In the genomic region with DNA sequence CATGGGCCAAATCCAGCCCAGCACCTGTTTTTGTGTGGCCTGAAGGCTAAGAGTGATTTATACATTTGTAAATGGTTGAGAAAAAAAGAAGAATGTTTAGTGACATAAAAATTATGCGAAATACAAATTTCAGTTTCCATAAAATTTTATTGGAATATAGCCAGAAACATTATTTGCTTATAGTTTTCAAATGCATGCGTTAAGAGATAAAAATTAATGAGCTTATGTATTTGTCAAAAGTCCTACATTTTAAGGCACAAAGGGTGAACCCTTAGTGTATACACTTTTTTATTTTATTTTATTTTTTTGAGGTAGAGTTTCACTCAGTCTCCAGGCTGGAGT, we compare ENCODE assay signal across 8 cellular contexts. TPM values are rescaled to one million over a fixed set of nuclear protein-coding genes. Genes with fewer than 3 reads are reported as not detected.
DNase-seq lines count a peak whose midpoint lies in the region; ATAC-seq, FAIRE-seq and TF ChIP-seq lines count a peak whose summit lies in the region.

No MANE protein-coding gene starts in this region.

- peaks cover 24% of the 10 kb centered on the region for H3K36me3 Mint-ChIP-seq in activated CD4-positive, alpha-beta memory T cell treated with anti-CD3 and anti-CD28 coated beads for 36 hours
- H3K36me3 Mint-ChIP-seq in glutamatergic neuron (ENCODE audit: unreplicated experiment) = no peaks in the 10 kb centered on the region

- intact Hi-C loops in activated CD4-positive, alpha-beta memory T cell treated with anti-CD3 and anti-CD28 coated beads for 36 hours (cut with micrococcal nuclease) = no loop called here
- intact Hi-C loops in head of caudate nucleus (cut with DNase I) = loop anchor here (5.0 kb wide), 1 partner anchor 170 kb away; no protein-coding TSS in a partner anchor

- H3K36me3 ChIP-seq in HEK293 (ENCODE audit: control insufficient read depth in 2 of 2, insufficient read depth in 1 of 2, low read length in 2 of 2) = peaks cover 10 to 19% of the 10 kb centered on the region in 2 experiments; a peak in 2 of 3 replicates
- H3K36me3 ChIP-seq in small intestine (ENCODE audit: control insufficient read depth in 2 of 2, insufficient read depth in 2 of 2, low read length in 2 of 2) = peaks cover 0 to 4% of the 10 kb centered on the region in 2 donors

- H3K4me3 Mint-ChIP-seq in activated CD4-positive, alpha-beta memory T cell treated with anti-CD3 and anti-CD28 coated beads for 36 hours = peak overlapping the region; percentile 90
- H3K4me3 Mint-ChIP-seq in glutamatergic neuron (ENCODE audit: unreplicated experiment) = peak overlapping the region; percentile 99

- H3K27ac ChIP-seq in HEK293 (ENCODE audit: extremely low read depth, low read depth, low read length) (peak overlapping the region; percentile 88), small intestine (ENCODE audit: low read depth in 1 of 2, low read length in 1 of 2) (peak overlapping the region; percentile 64 to 89)

- CTCF ChIA-PET in HEK293 (lab: Yijun Ruan, JAX) = interaction anchor here (0.8 to 3.8 kb wide), 7 partner anchors 9 to 181 kb away, joined by 3 to 20 read pairs (median 4); no protein-coding TSS in a partner anchor
- CTCF ChIA-PET in activated CD4-positive, alpha-beta memory T cell treated with anti-CD3 and anti-CD28 coated beads for 36 hours (lab: Charles Lee) = interaction anchor here (0.7 to 2.1 kb wide), 5 partner anchors 8 to 188 kb away, joined by 3 to 7 read pairs (median 5); no protein-coding TSS in a partner anchor

- H3K4me1 ChIP-seq in HEK293 (ENCODE audit: control insufficient read depth, insufficient read depth, low read length) = peaks cover 12% of the 10 kb centered on the region
- peaks cover 0 to 12% of the 10 kb centered on the region in 2 donors for H3K4me1 ChIP-seq in small intestine (ENCODE audit: control insufficient read depth in 2 of 2, insufficient read depth in 1 of 2, low read depth in 1 of 2, low read length in 1 of 2)

- no peak for DNase-seq in activated CD4-positive, alpha-beta memory T cell treated with anti-CD3 and anti-CD28 coated beads for 36 hours
- DNase-seq in glutamatergic neuron (no peak), small intestine (no peak), head of caudate nucleus (no peak)
- no peak for DNase-seq in stimulated activated CD4-positive, alpha-beta T cell treated with anti-CD3 and anti-CD28 coated beads, Interleukin-1b, Interleukin-23, amount 100 ng/mL, for 48 hours

- POLR2A ChIA-PET in HEK293 (lab: Yijun Ruan, JAX) = interaction anchor here (0.6 to 1.7 kb wide), 2 partner anchors 166 to 171 kb away, joined by 5 to 13 read pairs; no protein-coding TSS in a partner anchor
- POLR2A ChIA-PET in activated CD4-positive, alpha-beta memory T cell treated with anti-CD3 and anti-CD28 coated beads for 36 hours (lab: Charles Lee) = interaction anchor here (1.2 to 1.5 kb wide), 2 partner anchors 12 to 33 kb away, joined by 3 to 5 read pairs; no protein-coding TSS in a partner anchor

- H3K4me3 ChIP-seq in HEK293 (ENCODE audit: low read depth, low read length) = peak overlapping the region; percentile 83; the same call in 1 of the 2 replicates
- peak overlapping the region in 1 of 2 donors; percentile 39 for H3K4me3 ChIP-seq in small intestine (ENCODE audit: low read depth in 1 of 2, low read length in 2 of 2)

- 25 to 48% (median 46%) methylated on average over 2 of the region's 2 CpGs for WGBS in small intestine, 3 donors

- H3K27me3 ChIP-seq in small intestine (ENCODE audit: control insufficient read depth in 2 of 2, insufficient read depth in 2 of 2, low read length in 2 of 2) = no peaks in the 10 kb centered on the region

- H3K9me3 Mint-ChIP-seq in activated CD4-positive, alpha-beta memory T cell treated with anti-CD3 and anti-CD28 coated beads for 36 hours = no peaks in the 10 kb centered on the region
- peaks cover 11% of the 10 kb centered on the region for H3K9me3 Mint-ChIP-seq in glutamatergic neuron (ENCODE audit: unreplicated experiment)

- no peak for TF ChIP-seq CTCF in HEK293 (tag by site-specific recombination; IDR thresholded peaks at IDR 0.05)
- no peak for TF ChIP-seq CTCF in glutamatergic neuron (IDR thresholded peaks at IDR 0.05; ENCODE audit: partially characterized antibody, unreplicated experiment)

- no peak for ATAC-seq in HG03135 (IDR thresholded peaks at IDR 0.05; ENCODE audit: unreplicated experiment)
- no peak for ATAC-seq in HG03378 (IDR thresholded peaks at IDR 0.05; ENCODE audit: unreplicated experiment)

- H3K4me1 Mint-ChIP-seq in activated CD4-positive, alpha-beta memory T cell treated with anti-CD3 and anti-CD28 coated beads for 36 hours (ENCODE audit: low read depth) = peaks cover 39% of the 10 kb centered on the region
- H3K4me1 Mint-ChIP-seq in glutamatergic neuron (ENCODE audit: low read depth, unreplicated experiment) = peaks cover 6% of the 10 kb centered on the region

- FAIRE-seq in small intestine (lab: Jason Lieb, UNC) = no peak

- H3K9me3 ChIP-seq in HEK293 (ENCODE audit: control insufficient read depth, insufficient read depth, low read depth, low read length) = no peaks in the 10 kb centered on the region
- no peaks in the 10 kb centered on the region for H3K9me3 ChIP-seq in small intestine (ENCODE audit: control insufficient read depth, low read depth)

- H3K27me3 Mint-ChIP-seq in activated CD4-positive, alpha-beta memory T cell treated with anti-CD3 and anti-CD28 coated beads for 36 hours = no peaks in the 10 kb centered on the region
- H3K27me3 Mint-ChIP-seq in glutamatergic neuron (ENCODE audit: unreplicated experiment) = peaks cover 6% of the 10 kb centered on the region

- peak overlapping the region; percentile 97 for H3K27ac Mint-ChIP-seq in activated CD4-positive, alpha-beta memory T cell treated with anti-CD3 and anti-CD28 coated beads for 36 hours
- H3K27ac Mint-ChIP-seq in glutamatergic neuron (ENCODE audit: unreplicated experiment) = peak overlapping the region; percentile 97

TF ChIP-seq in HEK293, 187 proteins besides CTCF, POLR2A, EP300 and RAD21:
- TF ChIP-seq, protein P1, sequence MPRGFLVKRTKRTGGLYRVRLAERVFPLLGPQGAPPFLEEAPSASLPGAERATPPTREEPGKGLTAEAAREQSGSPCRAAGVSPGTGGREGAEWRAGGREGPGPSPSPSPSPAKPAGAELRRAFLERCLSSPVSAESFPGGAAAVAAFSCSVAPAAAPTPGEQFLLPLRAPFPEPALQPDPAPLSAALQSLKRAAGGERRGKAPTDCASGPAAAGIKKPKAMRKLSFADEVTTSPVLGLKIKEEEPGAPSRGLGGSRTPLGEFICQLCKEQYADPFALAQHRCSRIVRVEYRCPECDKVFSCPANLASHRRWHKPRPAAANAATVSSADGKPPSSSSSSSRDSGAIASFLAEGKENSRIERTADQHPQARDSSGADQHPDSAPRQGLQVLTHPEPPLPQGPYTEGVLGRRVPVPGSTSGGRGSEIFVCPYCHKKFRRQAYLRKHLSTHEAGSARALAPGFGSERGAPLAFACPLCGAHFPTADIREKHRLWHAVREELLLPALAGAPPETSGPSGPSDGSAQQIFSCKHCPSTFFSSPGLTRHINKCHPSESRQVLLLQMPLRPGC (tag by site-specific recombination; IDR thresholded peaks at IDR 0.05) = no peak
- TF ChIP-seq KLF9 (tag by site-specific recombination; IDR thresholded peaks at IDR 0.05; ENCODE audit: low read depth) = no peak
- no peak for TF ChIP-seq ZNF654 (tag by site-specific recombination; IDR thresholded peaks at IDR 0.05; ENCODE audit: low read depth)
- TF ChIP-seq PRDM6 (tag by site-specific recombination; IDR thresholded peaks at IDR 0.05) = peak; percentile 89; the same call in 1 of the 2 replicates
- TF ChIP-seq ZNF10 (tag by site-specific recombination; IDR thresholded peaks at IDR 0.05) = peak; percentile 47; the same call in 1 of the 2 replicates
- TF ChIP-seq ZNF169 (tag by site-specific recombination; IDR thresholded peaks at IDR 0.05) = no peak
- TF ChIP-seq PRDM10 (tag by site-specific recombination; IDR thresholded peaks at IDR 0.05) = no peak

RNA-seq across cellular contexts. Expression of gene MORC3, which starts 2.1 kb away (rescaled TPM):
- total RNA-seq in activated CD4-positive, alpha-beta memory T cell treated with anti-CD3 and anti-CD28 coated beads for 36 hours = 10 to 100 TPM; 27.7 to 30.0 TPM
- total RNA-seq in glutamatergic neuron (ENCODE audit: unreplicated experiment) = 34.7 TPM
- 10 to 100 TPM in 1 of 3 donors, 1 to 10 TPM in 2; 8.6 to 11.4 (median 9.4) TPM for polyA plus RNA-seq in small intestine
